13 cellular contexts compared by ENCODE assay signal in genomic region chr6:108876929-108877775, GRCh38. TPM values are rescaled to one million over a fixed set of nuclear protein-coding genes. Genes with fewer than 3 reads are reported as not detected.
DNase-seq lines count a peak whose midpoint lies in the region; ATAC-seq lines count a peak whose summit lies in the region.
"Had no signal": no experiment of that assay in that cellular context is flagged by ENCODE, and none has a peak within 500 bp of the region (broad histone marks: within the 10 kb centered on the region; RNA-seq: fewer than 3 reads in every experiment).

No MANE protein-coding gene starts in this region.

- no peaks in the 10 kb centered on the region for H3K27me3 Mint-ChIP-seq in CD8-positive, alpha-beta memory T cell

- POLR2A ChIA-PET in CD8-positive, alpha-beta memory T cell (lab: Charles Lee), result no interaction called here

- H3K4me3 ChIP-seq in skeletal muscle tissue (ENCODE audit: low read length in 3 of 3), result no peak overlapping the region
- H3K4me3 ChIP-seq in CD8-positive, alpha-beta memory T cell (ENCODE audit: low read length), result no peak overlapping the region
- H3K4me3 ChIP-seq: neural progenitor cell had no signal

- H3K36me3 ChIP-seq in skeletal muscle tissue (ENCODE audit: control insufficient read depth in 3 of 3, insufficient read depth in 3 of 3, low read length in 3 of 3), result peaks cover 0 to 2% (median 0%) of the 10 kb centered on the region in 3 donors
- peaks cover 5% of the 10 kb centered on the region for H3K36me3 ChIP-seq in CD8-positive, alpha-beta memory T cell (ENCODE audit: insufficient read depth, low read length)
- H3K36me3 ChIP-seq: neural progenitor cell had no signal

- intact Hi-C loops in left colon (cut with DNase I, micrococcal nuclease), result no loop called here

- ATAC-seq in left colon, result no peak
- ATAC-seq in activated CD4-positive, CD25-positive, alpha-beta regulatory T cell treated with anti-CD3 and anti-CD28 coated beads, Interleukin-2, amount 50 U/mL, for 24 hours, result no peak
- ATAC-seq in GM21447 (IDR thresholded peaks at IDR 0.05; ENCODE audit: unreplicated experiment), result no peak
- ATAC-seq: PC-3 had no signal

- no peaks in the 10 kb centered on the region for H3K9me3 Mint-ChIP-seq in CD8-positive, alpha-beta memory T cell
- H3K9me3 Mint-ChIP-seq: neural progenitor cell had no signal

- H3K27ac ChIP-seq in cingulate gyrus (ENCODE audit: low read depth, low read length) (peak overlapping the region; percentile 44), skeletal muscle tissue (ENCODE audit: low read depth, low read length) (peak overlapping the region; percentile 71)
- H3K27ac ChIP-seq in CD8-positive, alpha-beta memory T cell (ENCODE audit: low read depth, low read length), result no peak overlapping the region
- H3K27ac ChIP-seq: neural progenitor cell had no signal

- peak overlapping the region in 1 of 8 donors; percentile 25 for H3K27ac Mint-ChIP-seq in CD8-positive, alpha-beta memory T cell
- H3K27ac Mint-ChIP-seq: neural progenitor cell had no signal

- H3K4me3 Mint-ChIP-seq in CD8-positive, alpha-beta memory T cell, result no peak overlapping the region
- H3K4me3 Mint-ChIP-seq: neural progenitor cell had no signal

- H3K4me1 ChIP-seq in skeletal muscle tissue (ENCODE audit: control insufficient read depth in 3 of 3, insufficient read depth in 3 of 3, low read length in 3 of 3), result peaks cover 9 to 29% (median 19%) of the 10 kb centered on the region in 3 donors
- peaks cover 35% of the 10 kb centered on the region for H3K4me1 ChIP-seq in CD8-positive, alpha-beta memory T cell (ENCODE audit: insufficient read depth, low read length)

- peaks cover 39 to 65% (median 44%) of the 10 kb centered on the region in 3 donors for H3K4me1 Mint-ChIP-seq in CD8-positive, alpha-beta memory T cell

- peak; percentile 78 for DNase-seq in GM04503 (ENCODE audit: low read depth)
- peak; percentile 32 to 65 for DNase-seq in left colon
- DNase-seq in CD8-positive, alpha-beta memory T cell, result no peak
- no peak for DNase-seq in NCI-H2227 (lab: John Stamatoyannopoulos, UW; ENCODE audit: unreplicated experiment)
- DNase-seq: activated T-cell treated with anti-CD3 and anti-CD28 coated beads, Interleukin-2, amount 50 U/mL, for 1 hour; dermis blood vessel endothelial cell; NCI-H1694; PC-3 had no signal

- CTCF ChIA-PET in CD8-positive, alpha-beta memory T cell (lab: Charles Lee), result no interaction called here

- H3K36me3 Mint-ChIP-seq in CD8-positive, alpha-beta memory T cell, result peaks cover 17 to 43% (median 26%) of the 10 kb centered on the region in 3 donors

- H3K27me3 ChIP-seq in skeletal muscle tissue (ENCODE audit: control insufficient read depth in 3 of 3, insufficient read depth in 3 of 3, low read length in 3 of 3), result no peaks in the 10 kb centered on the region
- H3K27me3 ChIP-seq in CD8-positive, alpha-beta memory T cell (ENCODE audit: insufficient read depth, low read length, poor library complexity, severe bottlenecking), result no peaks in the 10 kb centered on the region
- H3K27me3 ChIP-seq: neural progenitor cell had no signal

- peak overlapping the region in 1 of 3 donors; percentile 45 for H3K9ac ChIP-seq in skeletal muscle tissue (ENCODE audit: low read depth in 1 of 3, low read length in 3 of 3)
- H3K9ac ChIP-seq: neural progenitor cell had no signal

- no peaks in the 10 kb centered on the region for H3K9me3 ChIP-seq in skeletal muscle tissue (ENCODE audit: control insufficient read depth in 3 of 3, low read length in 3 of 3)
- H3K9me3 ChIP-seq in CD8-positive, alpha-beta memory T cell (ENCODE audit: low read length), result no peaks in the 10 kb centered on the region

RNA-seq across cellular contexts. Expression of gene ARMC2, which starts 28.9 kb away (rescaled TPM):
- total RNA-seq in left colon, result 1 to 10 TPM; 3.4 to 3.8 TPM
- total RNA-seq in skeletal muscle tissue, result 4.7 TPM
- 1 to 10 TPM; 6.2 to 6.7 TPM for total RNA-seq in CD8-positive, alpha-beta memory T cell
- 6.1 TPM for polyA plus RNA-seq in CD8-positive, alpha-beta memory T cell

Comparison
In these comparisons a context has a peak if more than half of its experiments do, and no peak if none do; other contexts are left out.
1. DNase-seq: peak in GM04503 (single experiment) and left colon (2 of 2); none in CD8-positive, alpha-beta memory T cell (0 of 5) and NCI-H2227 (single experiment).